ENCODE assay signal across 8 cellular contexts in genomic region chr2:177242136-177242987, GRCh38. TPM values are rescaled to one million over a fixed set of nuclear protein-coding genes. Genes with fewer than 3 reads are reported as not detected.
DNase-seq lines count a peak whose midpoint lies in the region; ATAC-seq and TF ChIP-seq lines count a peak whose summit lies in the region.

No MANE protein-coding gene starts in this region.

- no peak for ATAC-seq in HG02588 (IDR thresholded peaks at IDR 0.05; ENCODE audit: unreplicated experiment)

- H3K27ac Mint-ChIP-seq in H9 (peak overlapping the region in 2 of 3 experiments; percentile 46 to 48; a peak in 5 of 7 replicates), osteocyte (ENCODE audit: unreplicated experiment) (peak overlapping the region; percentile 97)

- H4K8ac ChIP-seq in H9 (replicated peaks; ENCODE audit: insufficient read length, low read depth, low read length), result no peak overlapping the region

- H3K79me1 ChIP-seq in H9 (ENCODE audit: insufficient read depth, low read depth, low read length, poor library complexity, severe bottlenecking), result peaks cover 7% of the 10 kb centered on the region

- H3K27me3 ChIP-seq in H9 (ENCODE audit: insufficient read depth, low read length) (no peaks in the 10 kb centered on the region), fibroblast of lung (ENCODE audit: control insufficient read depth, insufficient read depth, low read length) (no peaks in the 10 kb centered on the region)

- no peak overlapping the region for H2AK5ac ChIP-seq in H9 (ENCODE audit: insufficient read length, low read length)

- H3K36me3 ChIP-seq in fibroblast of lung (ENCODE audit: control insufficient read depth, insufficient read depth, low read length), result no peaks in the 10 kb centered on the region

- H4K20me1 ChIP-seq in H9 (ENCODE audit: control insufficient read depth, insufficient read depth, insufficient read length) (peaks cover 2% of the 10 kb centered on the region), fibroblast of lung (ENCODE audit: control insufficient read depth, extremely low read depth, insufficient read depth, low read length) (no peaks in the 10 kb centered on the region)

- H3K4me3 ChIP-seq in fibroblast of lung (replicated peaks in 1 of 4; ENCODE audit: control extremely low read depth in 1 of 4, insufficient read depth in 1 of 4, low read depth in 3 of 4, low read length in 4 of 4), result peak overlapping the region; percentile 27 to 44 (median 36)

- H3K9me3 Mint-ChIP-seq in H9, result no peaks in the 10 kb centered on the region
- H3K9me3 Mint-ChIP-seq in osteocyte (ENCODE audit: unreplicated experiment), result no peaks in the 10 kb centered on the region

- H3K4me1 Mint-ChIP-seq in H9 (peaks cover 51 to 54% of the 10 kb centered on the region in 2 experiments), osteocyte (ENCODE audit: unreplicated experiment) (peaks cover 94% of the 10 kb centered on the region)

- no peak overlapping the region for H3K23ac ChIP-seq in H9 (ENCODE audit: insufficient read length, low read depth, low read length)

- H3K4me1 ChIP-seq in H9 (ENCODE audit: insufficient read depth, low read length) (peaks cover 12% of the 10 kb centered on the region; the same call in 1 of the 2 replicates), fibroblast of lung (ENCODE audit: control insufficient read depth, extremely low read depth, insufficient read depth, low read length) (peaks cover 42% of the 10 kb centered on the region)

- no peak overlapping the region for H3K9ac ChIP-seq in H9 (ENCODE audit: extremely low read depth, insufficient read length, low read length)
- peak overlapping the region; percentile 54 for H3K9ac ChIP-seq in fibroblast of lung (ENCODE audit: insufficient read depth, low read length)

- H3K4me3 Mint-ChIP-seq in H9 (no peak overlapping the region), osteocyte (ENCODE audit: unreplicated experiment) (peak overlapping the region; percentile 60)

- no peaks in the 10 kb centered on the region for H3K23me2 ChIP-seq in H9 (ENCODE audit: insufficient read length, low read depth, low read length, poor library complexity, severe bottlenecking)

- H3K4me2 ChIP-seq in H9 (ENCODE audit: insufficient read depth, insufficient read length, low read length), result no peak overlapping the region
- H3K4me2 ChIP-seq in fibroblast of lung (ENCODE audit: extremely low read depth, insufficient read depth, low read length), result peak overlapping the region; percentile 91

- peaks cover 27% of the 10 kb centered on the region; the same call in 1 of the 2 replicates for H3K79me2 ChIP-seq in H9 (ENCODE audit: insufficient read depth, low read length)
- H3K79me2 ChIP-seq in fibroblast of lung (ENCODE audit: control insufficient read depth, insufficient read depth, low read length), result peaks cover 94% of the 10 kb centered on the region

- no peak overlapping the region for H3K4ac ChIP-seq in H9 (ENCODE audit: low read depth, low read length)

- H2AFZ ChIP-seq in H9 (ENCODE audit: low read length), result no peak overlapping the region
- no peak overlapping the region for H2AFZ ChIP-seq in fibroblast of lung (ENCODE audit: low read length)

- no peak overlapping the region for H3K14ac ChIP-seq in H9 (ENCODE audit: insufficient read depth, low read length)

- TF ChIP-seq CTCF in H9 (conservative IDR thresholded peaks at IDR 0.05) (no peak), fibroblast of lung (conservative IDR thresholded peaks at IDR 0.05 in 1 of 2, IDR thresholded peaks at IDR 0.05 in 1 of 2; ENCODE audit: low read depth in 1 of 2, low read length in 2 of 2) (no peak), osteocyte (IDR thresholded peaks at IDR 0.05) (no peak)

- no peak overlapping the region for H3T11ph ChIP-seq in H9 (ENCODE audit: low read length)

- H4K5ac ChIP-seq in H9 (ENCODE audit: insufficient read length, low read depth, low read length), result no peak overlapping the region

- H3K9me3 ChIP-seq in H9 (ENCODE audit: control insufficient read depth, low read depth, low read length), result no peaks in the 10 kb centered on the region
- H3K9me3 ChIP-seq in fibroblast of lung (ENCODE audit: control insufficient read depth, insufficient read depth, low read depth, low read length), result no peaks in the 10 kb centered on the region

- no peak overlapping the region for H2BK5ac ChIP-seq in H9 (ENCODE audit: insufficient read length, low read length)

- no peak overlapping the region for H3K18ac ChIP-seq in H9 (ENCODE audit: insufficient read length, low read depth, low read length)

- WGBS in H9 (ENCODE audit: extremely low coverage, insufficient read length, low lambda C conversion rate), result no CpG with 5 or more reads among the region's 5 CpGs

- H2BK20ac ChIP-seq in H9 (ENCODE audit: low read depth, low read length, poor library complexity, severe bottlenecking), result no peak overlapping the region

- peak; percentile 75 for DNase-seq in AG08396 (ENCODE audit: low spot score)
- DNase-seq in H9, result no peak
- DNase-seq in T1000 (lab: John Stamatoyannopoulos, UW), result peak; percentile 14
- peak; percentile 97 for DNase-seq in fibroblast of lung (ENCODE audit: low read depth in 2 of 2)
- no peak for DNase-seq in osteocyte (ENCODE audit: extremely low spot score, unreplicated experiment)
- DNase-seq in amygdala (lab: John Stamatoyannopoulos, UW), result no peak
- DNase-seq in effector CD8-positive, alpha-beta T cell (lab: John Stamatoyannopoulos, UW), result no peak

- H3K36me3 Mint-ChIP-seq in H9 (ENCODE audit: insufficient read depth in 1 of 3, low read depth in 3 of 3) (no peaks in the 10 kb centered on the region; a peak in 3 of 7 replicates), osteocyte (ENCODE audit: unreplicated experiment) (peaks cover 10% of the 10 kb centered on the region)

- H2BK12ac ChIP-seq in H9 (ENCODE audit: insufficient read length, low read depth, low read length), result no peak overlapping the region

- no peak overlapping the region for H2BK15ac ChIP-seq in H9 (ENCODE audit: low read depth, low read length)

- H2BK120ac ChIP-seq in H9 (ENCODE audit: low read depth, low read length, poor library complexity, severe bottlenecking), result no peak overlapping the region

- H3K27ac ChIP-seq in H9 (ENCODE audit: insufficient read length, low read depth, low read length), result no peak overlapping the region
- peak overlapping the region; percentile 85 for H3K27ac ChIP-seq in fibroblast of lung (ENCODE audit: insufficient read depth, low read length)

- H4K91ac ChIP-seq in H9 (ENCODE audit: insufficient read length, low read depth, low read length), result no peak overlapping the region

- H3K56ac ChIP-seq in H9 (ENCODE audit: insufficient read length, low read depth, low read length), result no peak overlapping the region

- H3K27me3 Mint-ChIP-seq in H9 (ENCODE audit: low read depth), result no peaks in the 10 kb centered on the region
- H3K27me3 Mint-ChIP-seq in osteocyte (ENCODE audit: unreplicated experiment), result no peaks in the 10 kb centered on the region

RNA-seq across cellular contexts. Expression of gene NFE2L2, which starts 22.2 kb away (rescaled TPM):
- total RNA-seq in H9 (2021) (40.6 and 42.5 TPM in 2 replicates), fibroblast of lung (97.1 and 142 TPM in 2 replicates), osteocyte (98.4 and 100 TPM in 2 replicates)
- 166 and 178 TPM in 2 replicates for polyA plus RNA-seq in fibroblast of lung
- 77.8 and 92.7 TPM in 2 replicates for polyA plus RNA-seq in fibroblast of lung (2012)
- 116 and 126 TPM in 2 replicates for polyA minus RNA-seq in fibroblast of lung (ENCODE audit: low replicate concordance)

RNA-seq across cellular contexts. Expression of gene HNRNPA3, which starts 29.8 kb away (rescaled TPM):
- total RNA-seq in H9 (2021), result 405 and 419 TPM in 2 replicates
- total RNA-seq in fibroblast of lung, result 33.9 and 34.5 TPM in 2 replicates
- polyA plus RNA-seq in fibroblast of lung, result 81.2 and 106 TPM in 2 replicates
- polyA plus RNA-seq in fibroblast of lung (2012), result 365 and 474 TPM in 2 replicates
- polyA minus RNA-seq in fibroblast of lung (ENCODE audit: low replicate concordance), result 5.8 and 7.3 TPM in 2 replicates
- 127 and 136 TPM in 2 replicates for total RNA-seq in osteocyte

Comparison
In these comparisons a context has a peak if more than half of its experiments do, and no peak if none do; other contexts are left out.
1. DNase-seq: peak in AG08396 (single experiment), T1000 (single experiment) and fibroblast of lung (2 of 2); none in H9 (single experiment), osteocyte (single experiment), amygdala (0 of 56) and effector CD8-positive, alpha-beta T cell (single experiment).